31 cellular contexts compared by ENCODE assay signal in the genomic region with DNA sequence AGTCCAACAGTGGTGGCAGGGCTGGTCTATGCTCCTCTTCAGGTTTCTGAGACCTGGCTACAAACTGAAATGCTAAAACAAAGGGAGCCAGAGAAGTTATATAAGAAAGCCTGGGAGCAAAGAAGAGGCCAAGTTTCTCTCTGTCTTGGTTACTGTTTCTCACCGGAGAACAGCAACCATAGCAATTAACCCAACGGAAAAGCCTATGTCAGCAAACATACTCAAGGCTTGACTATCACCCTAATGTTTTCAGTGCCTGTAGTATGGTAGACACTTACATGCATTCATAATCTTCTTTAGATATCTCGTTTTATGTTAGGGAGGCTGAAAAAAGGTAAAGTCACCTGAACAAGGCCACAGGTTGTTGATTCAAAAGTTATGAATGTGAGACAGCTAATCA.
"Had no signal": no experiment of that assay in that cellular context is flagged by ENCODE, and none has a peak within 500 bp of the region (broad histone marks: within the 10 kb centered on the region; RNA-seq: fewer than 3 reads in every experiment).

No MANE protein-coding gene starts in this region.

- DNase-seq: activated CD4-positive, alpha-beta memory T cell treated with anti-CD3 and anti-CD28 coated beads, Interleukin-2, amount 10 ng/mL, durations not matched to agents 7 days and 5 days; activated CD4-positive, alpha-beta T cell treated with anti-CD3 and anti-CD28 coated beads for 1 hour; activated CD4-positive, alpha-beta T cell treated with anti-CD3 and anti-CD28 coated beads for 36 hours; activated CD4-positive, alpha-beta T cell treated with anti-CD3 and anti-CD28 coated beads for 48 hours; activated CD4-positive, alpha-beta T cell treated with anti-CD3 and anti-CD28 coated beads, Interleukin-2, amount 50 U/mL, for 48 hours; activated CD4-positive, CD25-positive, alpha-beta regulatory T cell; activated CD8-positive, alpha-beta memory T cell treated with anti-CD3 and anti-CD28 coated beads for 24 hours; activated CD8-positive, alpha-beta memory T cell treated with anti-CD3 and anti-CD28 coated beads, Interleukin-2, amount 10 ng/mL, durations not matched to agents 7 days and 5 days; activated CD8-positive, alpha-beta memory T cell treated with anti-CD3 and anti-CD28 coated beads, Interleukin-2, amount 50 U/mL, for 48 hours; activated CD8-positive, alpha-beta T cell treated with anti-CD3 and anti-CD28 coated beads, Interleukin-2, amount 10 ng/mL, durations not matched to agents 7 days and 5 days; activated effector memory CD4-positive, alpha-beta T cell treated with Interleukin-2 at 50 U/mL for 16 hours; activated gamma-delta T cell; activated naive CD4-positive, alpha-beta T cell treated with anti-CD3 and anti-CD28 coated beads, Interleukin-2, amount 10 ng/mL, durations not matched to agents 7 days and 5 days; activated naive CD4-positive, alpha-beta T cell treated with Interleukin-2 at 50 U/mL for 16 hours; activated naive CD8-positive, alpha-beta T cell treated with anti-CD3 and anti-CD28 coated beads, Interleukin-2, amount 10 ng/mL, durations not matched to agents 7 days and 5 days; activated naive CD8-positive, alpha-beta T cell treated with anti-CD3 and anti-CD28 coated beads, Interleukin-2, amount 50 U/mL, for 24 hours; activated T-cell treated with anti-CD3 and anti-CD28 coated beads, Interleukin-2, amount 50 U/mL, for 24 hours; activated T-cell treated with anti-CD3 and anti-CD28 coated beads, Interleukin-2, amount 50 U/mL, for 48 hours; amygdala; anterior cingulate cortex; body of pancreas; brain microvascular endothelial cell; central memory CD4-positive, alpha-beta T cell; T-helper 1 cell; T-helper 2 cell; T-helper 9 cell; WERI-Rb-1 had no signal

- H3K27ac ChIP-seq: body of pancreas, brain microvascular endothelial cell, breast epithelium, WERI-Rb-1 had no signal

- FAIRE-seq: astrocyte had no signal

- H3K4me3 ChIP-seq: body of pancreas, breast epithelium had no signal

- ATAC-seq: activated CD4-positive, alpha-beta T cell treated with anti-CD3 and anti-CD28 coated beads for 36 hours; activated CD4-positive, CD25-positive, alpha-beta regulatory T cell treated with anti-CD3 and anti-CD28 coated beads, Interleukin-2, amount 50 U/mL, for 24 hours; activated CD8-positive, alpha-beta memory T cell treated with anti-CD3 and anti-CD28 coated beads, Interleukin-2, amount 10 ng/mL, durations not matched to agents 7 days and 5 days; activated CD8-positive, alpha-beta T cell treated with anti-CD3 and anti-CD28 coated beads, Interleukin-2, amount 10 ng/mL, durations not matched to agents 7 days and 5 days; activated naive CD8-positive, alpha-beta T cell treated with anti-CD3 and anti-CD28 coated beads, Interleukin-2, amount 50 U/mL, for 24 hours; body of pancreas; WTC11 had no signal

- H3K4me1 ChIP-seq: body of pancreas, breast epithelium had no signal

- H3K36me3 ChIP-seq: brain microvascular endothelial cell, breast epithelium, WERI-Rb-1 had no signal

- H3K9me3 ChIP-seq: body of pancreas, breast epithelium had no signal

- H3K27me3 ChIP-seq: body of pancreas, brain microvascular endothelial cell, breast epithelium had no signal
